28 cellular contexts compared by ENCODE assay signal in genomic region chr5:80094339-80094738, GRCh38. TPM values are rescaled to one million over a fixed set of nuclear protein-coding genes. Genes with fewer than 3 reads are reported as not detected.
A peak's percentile ranks its signal among the peaks of the same experiment; 100 is the strongest.
DNase-seq lines count a peak whose midpoint lies in the region; ATAC-seq and TF ChIP-seq lines count a peak whose summit lies in the region.
"Had no signal": no experiment of that assay in that cellular context is flagged by ENCODE, and none has a peak within 500 bp of the region (broad histone marks: within the 10 kb centered on the region; RNA-seq: fewer than 3 reads in every experiment).

No MANE protein-coding gene starts in this region.

- intact Hi-C loops in activated T-helper 1 cell treated with anti-CD3 and anti-CD28 coated beads, Interleukin-12 subunit alpha, Interleukin-12 subunit beta, Interleukin-2, Interleukin-4 antibody, amounts not matched to agents 30 ng/mL and 10 ng/mL and 1 ng/mL, durations not matched to agents 14 hours and 24 hours and 36 hours (cut with micrococcal nuclease) = loop anchor here (5.0 kb wide), 3 partner anchors 98 to 313 kb away; partner anchors contain the start of gene ZFYVE16

- H2BK15ac ChIP-seq in neuronal stem cell (ENCODE audit: low read length) = no peak overlapping the region

- H2BK120ac ChIP-seq in neuronal stem cell (ENCODE audit: low read depth, low read length) = no peak overlapping the region

- 49% methylated on average over 4 of the region's 4 CpGs for WGBS in hepatocyte (ENCODE audit: low lambda C conversion rate, missing lambda C conversion rate)
- no CpG with 5 or more reads among the region's 4 CpGs for WGBS in neuronal stem cell (ENCODE audit: extremely low coverage in 2 of 2, insufficient read length in 2 of 2, insufficient replicate concordance in 1 of 2), 2 donors

- peak overlapping the region in 3 of 11 experiments; percentile 22 to 70 (median 57); a peak in 1 of 22 replicates for H3K4me2 ChIP-seq in BLaER1 treated with 17β-estradiol and CSF1 and Interleukin-3, amounts not matched to agents 10 nM and 100 nM
- H3K4me2 ChIP-seq in hepatocyte (no peak overlapping the region), neuronal stem cell (ENCODE audit: insufficient read depth, low read length, poor library complexity, severe bottlenecking) (no peak overlapping the region)

- H3K4me3 ChIP-seq in BLaER1 treated with 17β-estradiol and CSF1 and Interleukin-3, amounts not matched to agents 10 nM and 100 nM = no peak overlapping the region
- H3K4me3 ChIP-seq in HUES6 (ENCODE audit: low read depth, low read length) (no peak overlapping the region), hepatocyte (no peak overlapping the region), neuronal stem cell (ENCODE audit: low read length in 2 of 2) (no peak overlapping the region)
- H3K4me3 ChIP-seq: breast epithelium, colonic mucosa, esophagus squamous epithelium, ovary, Peyer's patch, sigmoid colon, thoracic aorta had no signal

- no peak overlapping the region for H2BK5ac ChIP-seq in neuronal stem cell (ENCODE audit: low read length)

- no peak overlapping the region for H2BK12ac ChIP-seq in neuronal stem cell (ENCODE audit: low read length)

- H3K9me3 Mint-ChIP-seq in activated T-helper 1 cell treated with anti-CD3 and anti-CD28 coated beads, Interleukin-12 subunit alpha, Interleukin-12 subunit beta, Interleukin-2, Interleukin-4 antibody, amounts not matched to agents 30 ng/mL and 10 ng/mL and 1 ng/mL, durations not matched to agents 14 hours and 24 hours and 36 hours = no peaks in the 10 kb centered on the region
- H3K9me3 Mint-ChIP-seq: IgD-negative memory B cell, naive B cell had no signal

- H3K27me3 ChIP-seq in BLaER1 treated with 17β-estradiol and CSF1 and Interleukin-3, amounts not matched to agents 10 nM and 100 nM = no peaks in the 10 kb centered on the region
- H3K27me3 ChIP-seq in HUES6 (ENCODE audit: control insufficient read depth, insufficient read depth, low read length) (no peaks in the 10 kb centered on the region), hepatocyte (no peaks in the 10 kb centered on the region), neuronal stem cell (ENCODE audit: control insufficient read depth in 3 of 3, insufficient read depth in 3 of 3, low read depth in 1 of 3, low read length in 3 of 3) (no peaks in the 10 kb centered on the region)
- H3K27me3 ChIP-seq: breast epithelium, colonic mucosa, esophagus squamous epithelium, ovary, Peyer's patch, sigmoid colon had no signal

- H3K27ac Mint-ChIP-seq in activated T-helper 1 cell treated with anti-CD3 and anti-CD28 coated beads, Interleukin-12 subunit alpha, Interleukin-12 subunit beta, Interleukin-2, Interleukin-4 antibody, amounts not matched to agents 30 ng/mL and 10 ng/mL and 1 ng/mL, durations not matched to agents 14 hours and 24 hours and 36 hours = no peak overlapping the region

- H4K8ac ChIP-seq in neuronal stem cell (ENCODE audit: low read depth, low read length) = no peak overlapping the region

- no peak overlapping the region for H3K9ac ChIP-seq in BLaER1 treated with 17β-estradiol and CSF1 and Interleukin-3, amounts not matched to agents 10 nM and 100 nM
- H3K9ac ChIP-seq in HUES6 (ENCODE audit: low read length) = peak overlapping the region; percentile 37
- no peak overlapping the region for H3K9ac ChIP-seq in neuronal stem cell (ENCODE audit: low read depth, low read length, poor library complexity)

- H2AFZ ChIP-seq in hepatocyte (no peak overlapping the region), neuronal stem cell (ENCODE audit: low read length) (peak overlapping the region; percentile 63)

- H3K4me3 Mint-ChIP-seq in activated T-helper 1 cell treated with anti-CD3 and anti-CD28 coated beads, Interleukin-12 subunit alpha, Interleukin-12 subunit beta, Interleukin-2, Interleukin-4 antibody, amounts not matched to agents 30 ng/mL and 10 ng/mL and 1 ng/mL, durations not matched to agents 14 hours and 24 hours and 36 hours = no peak overlapping the region
- H3K4me3 Mint-ChIP-seq: IgD-negative memory B cell, naive B cell had no signal

- H3K4ac ChIP-seq in neuronal stem cell (ENCODE audit: low read length) = no peak overlapping the region

- H3K4me1 ChIP-seq in BLaER1 treated with 17β-estradiol and CSF1 and Interleukin-3, amounts not matched to agents 10 nM and 100 nM = peaks cover 14 to 48% (median 33%) of the 10 kb centered on the region in 10 experiments
- H3K4me1 ChIP-seq in HUES6 (ENCODE audit: control insufficient read depth, insufficient read depth, low read length) (peaks cover 31% of the 10 kb centered on the region), hepatocyte (ENCODE audit: insufficient read depth) (peaks cover 16% of the 10 kb centered on the region), neuronal stem cell (ENCODE audit: control insufficient read depth in 2 of 2, insufficient read depth in 1 of 2, low read depth in 1 of 2, low read length in 2 of 2) (peaks cover 18 to 21% of the 10 kb centered on the region in 2 donors)
- H3K4me1 ChIP-seq: breast epithelium, colonic mucosa, Peyer's patch had no signal

- no peaks in the 10 kb centered on the region for H3K27me3 Mint-ChIP-seq in activated T-helper 1 cell treated with anti-CD3 and anti-CD28 coated beads, Interleukin-12 subunit alpha, Interleukin-12 subunit beta, Interleukin-2, Interleukin-4 antibody, amounts not matched to agents 30 ng/mL and 10 ng/mL and 1 ng/mL, durations not matched to agents 14 hours and 24 hours and 36 hours (ENCODE audit: insufficient read depth)
- H3K27me3 Mint-ChIP-seq: IgD-negative memory B cell, naive B cell had no signal

- H3K79me2 ChIP-seq in hepatocyte = no peaks in the 10 kb centered on the region

- DNase-seq in hepatocyte (ENCODE audit: low spot score) (no peak), neuronal stem cell (ENCODE audit: low spot score) (no peak), NCI-H2227 (lab: John Stamatoyannopoulos, UW; ENCODE audit: unreplicated experiment) (no peak)
- DNase-seq in effector CD4-positive, alpha-beta T cell = no peak
- DNase-seq in activated T-helper 1 cell treated with anti-CD3 and anti-CD28 coated beads, Interleukin-12 subunit alpha, Interleukin-12 subunit beta, Interleukin-2, Interleukin-4 antibody, amounts not matched to agents 30 ng/mL and 10 ng/mL and 1 ng/mL, durations not matched to agents 14 hours and 24 hours and 36 hours (ENCODE audit: low spot score) = no peak
- DNase-seq: activated naive CD4-positive, alpha-beta T cell treated with anti-CD3 and anti-CD28 coated beads, Interleukin-2, amount 50 U/mL, for 16 hours; amygdala; colonic mucosa; esophagus squamous epithelium; GOT3; left cardiac atrium; naive B cell; NCI-H1048; NCI-H1694; NCI-H2171; NCI-H524; ovary; Peyer's patch; sigmoid colon; stimulated activated naive CD4-positive, alpha-beta T cell; SW 1271; T1000 had no signal

- no peak overlapping the region for H4K91ac ChIP-seq in neuronal stem cell (ENCODE audit: low read depth, low read length, poor library complexity)

- peak overlapping the region in 6 of 11 experiments; percentile 4 to 73 (median 64); a peak in 4 of 22 replicates for H3K27ac ChIP-seq in BLaER1 treated with 17β-estradiol and CSF1 and Interleukin-3, amounts not matched to agents 10 nM and 100 nM
- H3K27ac ChIP-seq in HUES6 (ENCODE audit: low read depth, low read length) (peak overlapping the region; percentile 7; the same call in 1 of the 2 replicates), hepatocyte (peak overlapping the region; percentile 68), neuronal stem cell (replicated peaks; ENCODE audit: low read length) (peak overlapping the region; percentile 88)
- H3K27ac ChIP-seq: breast epithelium, colonic mucosa, esophagus squamous epithelium, ovary, Peyer's patch, thoracic aorta had no signal

- H3K9me3 ChIP-seq in BLaER1 treated with 17β-estradiol and CSF1 and Interleukin-3, amounts not matched to agents 10 nM and 100 nM (replicated peaks in 1 of 11) = peaks cover 0 to 23% (median 0%) of the 10 kb centered on the region in 11 experiments; a peak in 4 of 22 replicates
- H3K9me3 ChIP-seq in HUES6 (ENCODE audit: control insufficient read depth, insufficient read depth, low read depth, low read length) = no peaks in the 10 kb centered on the region
- H3K9me3 ChIP-seq in hepatocyte (ENCODE audit: low read depth) = no peaks in the 10 kb centered on the region
- no peaks in the 10 kb centered on the region for H3K9me3 ChIP-seq in neuronal stem cell (replicated peaks in 1 of 2; ENCODE audit: control insufficient read depth in 2 of 2, insufficient read depth in 1 of 2, low read depth in 1 of 2, low read length in 2 of 2)
- H3K9me3 ChIP-seq: breast epithelium, colonic mucosa, esophagus squamous epithelium, ovary, Peyer's patch, sigmoid colon, thoracic aorta had no signal

- no peaks in the 10 kb centered on the region for H3K79me1 ChIP-seq in neuronal stem cell (ENCODE audit: low read depth, low read length)

- H3K4me1 Mint-ChIP-seq in activated T-helper 1 cell treated with anti-CD3 and anti-CD28 coated beads, Interleukin-12 subunit alpha, Interleukin-12 subunit beta, Interleukin-2, Interleukin-4 antibody, amounts not matched to agents 30 ng/mL and 10 ng/mL and 1 ng/mL, durations not matched to agents 14 hours and 24 hours and 36 hours (ENCODE audit: low read depth) = peaks cover 15% of the 10 kb centered on the region
- H3K4me1 Mint-ChIP-seq: IgD-negative memory B cell had no signal

- H3K14ac ChIP-seq in neuronal stem cell (ENCODE audit: low read length) = no peak overlapping the region

- H4K20me1 ChIP-seq in BLaER1 treated with 17β-estradiol and CSF1 and Interleukin-3, amounts not matched to agents 10 nM and 100 nM = no peaks in the 10 kb centered on the region
- H4K20me1 ChIP-seq in hepatocyte (ENCODE audit: insufficient read depth, poor library complexity, severe bottlenecking) = no peaks in the 10 kb centered on the region

- no peak overlapping the region for H2AK5ac ChIP-seq in neuronal stem cell (ENCODE audit: low read depth, low read length)

- no peak overlapping the region for H3K23ac ChIP-seq in neuronal stem cell (ENCODE audit: low read depth, low read length, poor library complexity)

- no peak overlapping the region for H3K18ac ChIP-seq in neuronal stem cell (ENCODE audit: low read length)

- ATAC-seq in HG03175 (IDR thresholded peaks at IDR 0.05; ENCODE audit: unreplicated experiment) = no peak

- no peak for TF ChIP-seq CTCF in hepatocyte (IDR thresholded peaks at IDR 0.05; ENCODE audit: poor library complexity)

- H3K36me3 ChIP-seq in BLaER1 treated with 17β-estradiol and CSF1 and Interleukin-3, amounts not matched to agents 10 nM and 100 nM = 0 out of 22 replicates have a peak, but pooled peaks cover 0 to 3% (median 0%) of the 10 kb centered on the region in 11 experiments
- H3K36me3 ChIP-seq in HUES6 (ENCODE audit: control insufficient read depth, insufficient read depth, low read length) (no peaks in the 10 kb centered on the region), hepatocyte (replicated peaks; ENCODE audit: insufficient read depth, low read depth) (no peaks in the 10 kb centered on the region), neuronal stem cell (replicated peaks in 1 of 2; ENCODE audit: control insufficient read depth in 2 of 2, insufficient read depth in 2 of 2, low read length in 2 of 2) (no peaks in the 10 kb centered on the region)
- H3K36me3 ChIP-seq: breast epithelium, colonic mucosa, esophagus squamous epithelium, ovary, Peyer's patch, sigmoid colon, thoracic aorta had no signal

- H3K9me2 ChIP-seq in hepatocyte (replicated peaks; ENCODE audit: insufficient read depth) = no peaks in the 10 kb centered on the region

- no peaks in the 10 kb centered on the region for H3K36me3 Mint-ChIP-seq in activated T-helper 1 cell treated with anti-CD3 and anti-CD28 coated beads, Interleukin-12 subunit alpha, Interleukin-12 subunit beta, Interleukin-2, Interleukin-4 antibody, amounts not matched to agents 30 ng/mL and 10 ng/mL and 1 ng/mL, durations not matched to agents 14 hours and 24 hours and 36 hours (ENCODE audit: low read depth)
- H3K36me3 Mint-ChIP-seq: IgD-negative memory B cell, naive B cell had no signal

RNA-seq across cellular contexts. Expression of gene THBS4, which starts 59.2 kb away (rescaled TPM):
- 0.48 and 0.80 TPM in 2 replicates for total RNA-seq in hepatocyte
- polyA plus RNA-seq in hepatocyte = 0.33 TPM in 1 of 2 replicates, not detected in the other
- 14.2 TPM for polyA plus RNA-seq in neuronal stem cell (2013, experiment 1 of 2)
- 15.3 TPM for polyA plus RNA-seq in neuronal stem cell (2013, experiment 2 of 2)
- total RNA-seq in activated T-helper 1 cell treated with anti-CD3 and anti-CD28 coated beads, Interleukin-12 subunit alpha, Interleukin-12 subunit beta, Interleukin-2, Interleukin-4 antibody, amounts not matched to agents 30 ng/mL and 10 ng/mL and 1 ng/mL, durations not matched to agents 14 hours and 24 hours and 36 hours = 1.3 and 2.0 TPM in 2 replicates

Comparison
In these comparisons a context has a peak if more than half of its experiments do, and no peak if none do; other contexts are left out.
1. H3K27ac ChIP-seq: peak in every context shown above with its lines; median percentile 88 in neuronal stem cell; 68 in hepatocyte; 64 in BLaER1 treated with 17β-estradiol and CSF1 and Interleukin-3, amounts not matched to agents 10 nM and 100 nM; 7 in HUES6.